In the genomic region with DNA sequence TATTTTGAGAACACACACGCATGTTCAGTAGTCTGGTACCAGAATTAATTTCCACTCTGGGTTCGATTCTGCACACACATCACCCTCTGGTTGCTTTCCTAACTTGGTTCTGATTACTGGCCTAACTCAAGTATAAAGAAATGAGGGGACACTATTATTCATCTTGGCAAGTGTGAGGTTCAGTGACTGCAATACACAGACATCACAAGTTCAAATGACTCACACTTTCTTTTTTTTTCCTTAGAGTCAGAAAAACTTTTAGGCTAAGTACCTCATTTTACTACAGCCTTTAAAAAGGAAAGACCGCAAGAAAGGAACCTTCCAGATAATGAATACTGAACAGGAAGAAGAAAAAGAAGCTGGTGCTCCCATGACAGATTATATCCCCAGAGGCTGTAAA, we compare ENCODE assay signal across 11 cellular contexts. TPM values are rescaled to one million over a fixed set of nuclear protein-coding genes. Genes with fewer than 3 reads are reported as not detected.
DNase-seq lines count a peak whose midpoint lies in the region; ATAC-seq and TF ChIP-seq lines count a peak whose summit lies in the region.
"Had no signal": no experiment of that assay in that cellular context is flagged by ENCODE, and none has a peak within 500 bp of the region (broad histone marks: within the 10 kb centered on the region; RNA-seq: fewer than 3 reads in every experiment).

No MANE protein-coding gene starts in this region.

- no peaks in the 10 kb centered on the region for H3K27me3 ChIP-seq in IMR-90 (ENCODE audit: control insufficient read depth, insufficient read depth, low read length)

- intact Hi-C loops in IMR-90 (cut with micrococcal nuclease) = loop anchor here (5.0 kb wide), 1 partner anchor 137 kb away; no protein-coding TSS in a partner anchor
- intact Hi-C loops in activated T-helper 2 cell treated with anti-CD3 and anti-CD28 coated beads, Interferon-gamma antibody, Interleukin-2, Interleukin-4, amounts not matched to agents 10 μg/mL and 5 μg/mL and 100 μg/mL, durations not matched to agents 14 hours and 24 hours and 36 hours (cut with micrococcal nuclease) = no loop called here

- H3K27me3 Mint-ChIP-seq in activated T-helper 2 cell treated with anti-CD3 and anti-CD28 coated beads, Interferon-gamma antibody, Interleukin-2, Interleukin-4, amounts not matched to agents 10 μg/mL and 5 μg/mL and 100 μg/mL, durations not matched to agents 14 hours and 24 hours and 36 hours (ENCODE audit: low read depth) = no peaks in the 10 kb centered on the region
- no peaks in the 10 kb centered on the region for H3K27me3 Mint-ChIP-seq in stimulated activated naive B cell treated with anti-CD40 and anti-IgM and Interleukin-4, amounts not matched to agents 10 μg/mL and 1 μg/mL and 100 μg/mL, for 72 hours
- peaks cover 0 to 4% of the 10 kb centered on the region in 2 donors for H3K27me3 Mint-ChIP-seq in T-cell
- H3K27me3 Mint-ChIP-seq: activated naive CD4-positive, alpha-beta T cell treated with anti-CD3 and anti-CD28 coated beads, Interleukin-2, amount 50 U/mL, for 24 hours had no signal

- H2BK15ac ChIP-seq in IMR-90 (ENCODE audit: low read depth, low read length) = peak overlapping the region; percentile 49; the same call in 1 of the 3 replicates

- peaks cover 18% of the 10 kb centered on the region for H3K36me3 ChIP-seq in IMR-90 (ENCODE audit: control insufficient read depth, insufficient read depth, low read length)

- no peak overlapping the region for H4K5ac ChIP-seq in IMR-90 (ENCODE audit: low read depth, low read length)

- H3K36me3 Mint-ChIP-seq in activated T-helper 2 cell treated with anti-CD3 and anti-CD28 coated beads, Interferon-gamma antibody, Interleukin-2, Interleukin-4, amounts not matched to agents 10 μg/mL and 5 μg/mL and 100 μg/mL, durations not matched to agents 14 hours and 24 hours and 36 hours (ENCODE audit: low read depth) = peaks cover 45% of the 10 kb centered on the region
- H3K36me3 Mint-ChIP-seq in stimulated activated naive B cell treated with anti-CD40 and anti-IgM and Interleukin-4, amounts not matched to agents 10 μg/mL and 1 μg/mL and 100 μg/mL, for 72 hours = peaks cover 54 to 76% of the 10 kb centered on the region in 2 donors
- H3K36me3 Mint-ChIP-seq in T-cell = no peaks in the 10 kb centered on the region
- H3K36me3 Mint-ChIP-seq: activated naive CD4-positive, alpha-beta T cell treated with anti-CD3 and anti-CD28 coated beads, Interleukin-2, amount 50 U/mL, for 24 hours; naive thymus-derived CD8-positive, alpha-beta T cell had no signal

- H4K20me1 ChIP-seq in IMR-90 (ENCODE audit: insufficient read depth, low read length) = no peaks in the 10 kb centered on the region

- peak overlapping the region; percentile 69; the same call in 1 of the 2 replicates for H3K4ac ChIP-seq in IMR-90 (ENCODE audit: low read depth, low read length)

- no peak overlapping the region for H2AK9ac ChIP-seq in IMR-90 (replicated peaks; ENCODE audit: low read depth, low read length, poor library complexity)

- no peak overlapping the region for H2AFZ ChIP-seq in IMR-90 (replicated peaks; ENCODE audit: low read length, poor library complexity)

- H3K27ac ChIP-seq in IMR-90 (ENCODE audit: insufficient read depth, low read length) = no peak overlapping the region

- DNase-seq in IMR-90 (peak; percentile 86), foreskin melanocyte (peak; percentile 69), T-cell (no peak)
- no peak for DNase-seq in activated T-helper 2 cell treated with anti-CD3 and anti-CD28 coated beads, Interferon-gamma antibody, Interleukin-2, Interleukin-4, amounts not matched to agents 10 μg/mL and 5 μg/mL and 100 μg/mL, durations not matched to agents 14 hours and 24 hours and 36 hours (ENCODE audit: low spot score)
- no peak for DNase-seq in stimulated activated naive B cell treated with anti-CD40 and anti-IgM and Interleukin-4, amounts not matched to agents 10 μg/mL and 1 μg/mL and 100 μg/mL, for 72 hours
- DNase-seq: naive thymus-derived CD8-positive, alpha-beta T cell; stimulated activated naive CD4-positive, alpha-beta T cell had no signal

- CTCF ChIA-PET in IMR-90 (lab: Yijun Ruan, JAX) = no interaction called here
- CTCF ChIA-PET in T-cell (lab: Charles Lee) = interaction anchor here in 1 of 2 donors (1.0 kb wide), 1 partner anchor 60 kb away, joined by 3 read pairs; no protein-coding TSS in a partner anchor

- no peak for TF ChIP-seq CTCF in IMR-90 (conservative IDR thresholded peaks at IDR 0.05; ENCODE audit: low read depth, low read length)

- BruUV-seq in IMR-90 (replicated peaks; lab: Mats Ljungman, UMichigan) = no TSS peak

- peak overlapping the region; percentile 52; the same call in 1 of the 2 replicates for H2AK5ac ChIP-seq in IMR-90 (ENCODE audit: low read depth, low read length)

- dilution Hi-C loops in IMR-90 (cut with HindIII; ENCODE audit: low sequenced_read_pairs, unreplicated experiment) = no loop called here

- H2BK20ac ChIP-seq in IMR-90 (ENCODE audit: low read depth, low read length) = peak overlapping the region; percentile 30; the same call in 1 of the 2 replicates

- no peak overlapping the region for H3K4me3 Mint-ChIP-seq in activated T-helper 2 cell treated with anti-CD3 and anti-CD28 coated beads, Interferon-gamma antibody, Interleukin-2, Interleukin-4, amounts not matched to agents 10 μg/mL and 5 μg/mL and 100 μg/mL, durations not matched to agents 14 hours and 24 hours and 36 hours (ENCODE audit: low read depth)
- peak overlapping the region; percentile 7 to 33 for H3K4me3 Mint-ChIP-seq in stimulated activated naive B cell treated with anti-CD40 and anti-IgM and Interleukin-4, amounts not matched to agents 10 μg/mL and 1 μg/mL and 100 μg/mL, for 72 hours
- H3K4me3 Mint-ChIP-seq in T-cell = no peak overlapping the region
- H3K4me3 Mint-ChIP-seq: activated naive CD4-positive, alpha-beta T cell treated with anti-CD3 and anti-CD28 coated beads, Interleukin-2, amount 50 U/mL, for 24 hours; naive thymus-derived CD8-positive, alpha-beta T cell had no signal

- H4K91ac ChIP-seq in IMR-90 (ENCODE audit: insufficient read depth, low read depth, low read length) = no peak overlapping the region

- ATAC-seq in IMR-90 (ENCODE audit: low read depth) (peak; percentile 47), GM21381 (IDR thresholded peaks at IDR 0.05; ENCODE audit: unreplicated experiment) (no peak), GM18868 (IDR thresholded peaks at IDR 0.05; ENCODE audit: unreplicated experiment) (no peak), T-cell (replicated peaks in 1 of 4) (no peak), HG02885 (IDR thresholded peaks at IDR 0.05; ENCODE audit: poor library complexity, unreplicated experiment) (no peak)
- ATAC-seq in stimulated activated naive B cell treated with anti-CD40 and anti-IgM and Interleukin-4, amounts not matched to agents 10 μg/mL and 1 μg/mL and 100 μg/mL, for 72 hours (replicated peaks) = peak; percentile 50 to 64
- ATAC-seq: naive thymus-derived CD8-positive, alpha-beta T cell had no signal

- no peaks in the 10 kb centered on the region for H3K9me3 Mint-ChIP-seq in activated T-helper 2 cell treated with anti-CD3 and anti-CD28 coated beads, Interferon-gamma antibody, Interleukin-2, Interleukin-4, amounts not matched to agents 10 μg/mL and 5 μg/mL and 100 μg/mL, durations not matched to agents 14 hours and 24 hours and 36 hours
- peaks cover 2 to 6% of the 10 kb centered on the region in 2 donors for H3K9me3 Mint-ChIP-seq in stimulated activated naive B cell treated with anti-CD40 and anti-IgM and Interleukin-4, amounts not matched to agents 10 μg/mL and 1 μg/mL and 100 μg/mL, for 72 hours
- no peaks in the 10 kb centered on the region for H3K9me3 Mint-ChIP-seq in T-cell
- H3K9me3 Mint-ChIP-seq: activated naive CD4-positive, alpha-beta T cell treated with anti-CD3 and anti-CD28 coated beads, Interleukin-2, amount 50 U/mL, for 24 hours had no signal

- in situ Hi-C loops in IMR-90 (cut with MboI; ENCODE audit: low sequenced_read_pairs) = no loop called here

- no peak for TF ChIP-seq POLR2A in IMR-90 (IDR thresholded peaks at IDR 0.05; ENCODE audit: low read depth, low read length)

- H3K4me1 Mint-ChIP-seq in activated T-helper 2 cell treated with anti-CD3 and anti-CD28 coated beads, Interferon-gamma antibody, Interleukin-2, Interleukin-4, amounts not matched to agents 10 μg/mL and 5 μg/mL and 100 μg/mL, durations not matched to agents 14 hours and 24 hours and 36 hours (ENCODE audit: low read depth) = peaks cover 11% of the 10 kb centered on the region
- H3K4me1 Mint-ChIP-seq in stimulated activated naive B cell treated with anti-CD40 and anti-IgM and Interleukin-4, amounts not matched to agents 10 μg/mL and 1 μg/mL and 100 μg/mL, for 72 hours = peaks cover 15 to 25% of the 10 kb centered on the region in 2 donors
- H3K4me1 Mint-ChIP-seq in T-cell = no peaks in the 10 kb centered on the region

- peaks cover 7 to 33% of the 10 kb centered on the region in 2 experiments; a peak in 3 of 4 replicates for H3K79me1 ChIP-seq in IMR-90 (ENCODE audit: low read depth in 1 of 2, low read length in 2 of 2)

- POLR2A ChIA-PET in IMR-90 (lab: Charles Lee; ENCODE audit: unreplicated experiment) (no interaction called here), T-cell (lab: Charles Lee) (no interaction called here)

- TF ChIP-seq RAD21 in IMR-90 (IDR thresholded peaks at IDR 0.05; ENCODE audit: low read length) = no peak

- no peak overlapping the region for H3K56ac ChIP-seq in IMR-90 (ENCODE audit: extremely low read depth, insufficient read depth, low read length)

- peak overlapping the region; percentile 60; the same call in 1 of the 2 replicates for H2BK120ac ChIP-seq in IMR-90 (ENCODE audit: low read depth, low read length)

- no peaks in the 10 kb centered on the region for H3K9me3 ChIP-seq in IMR-90 (ENCODE audit: control insufficient read depth, insufficient read depth, low read length)

- no peak overlapping the region for H3K4me2 ChIP-seq in IMR-90 (ENCODE audit: low read depth, low read length)

- H3K23ac ChIP-seq in IMR-90 (ENCODE audit: low read depth, low read length) = no peak overlapping the region

- peak overlapping the region; percentile 49; the same call in 1 of the 2 replicates for H3K18ac ChIP-seq in IMR-90 (ENCODE audit: low read depth, low read length)

- H2BK5ac ChIP-seq in IMR-90 (ENCODE audit: low read depth, low read length, poor library complexity, severe bottlenecking) = peak overlapping the region; percentile 61

- peak overlapping the region; percentile 24 for H3K14ac ChIP-seq in IMR-90 (replicated peaks; ENCODE audit: low read depth, low read length)

- H3K9ac ChIP-seq in IMR-90 (ENCODE audit: low read depth, low read length) = no peak overlapping the region

- no peak overlapping the region for H3K4me3 ChIP-seq in IMR-90 (ENCODE audit: insufficient read depth, low read depth, low read length)

- H3K9me1 ChIP-seq in IMR-90 (ENCODE audit: insufficient read depth, low read length) = peaks cover 16% of the 10 kb centered on the region

- peak overlapping the region in 1 of 2 experiments; percentile 29; a peak in 1 of 4 replicates for H4K8ac ChIP-seq in IMR-90 (ENCODE audit: low read depth in 2 of 2, low read length in 2 of 2)

- no CpG with 5 or more reads among the region's 3 CpGs for WGBS in IMR-90 (ENCODE audit: extremely low coverage in 2 of 2, insufficient read length in 1 of 2), 2 experiments

- H3K4me1 ChIP-seq in IMR-90 (ENCODE audit: control insufficient read depth, insufficient read depth, low read length) = peaks cover 29% of the 10 kb centered on the region

- peak overlapping the region; percentile 75 for H3K27ac Mint-ChIP-seq in activated T-helper 2 cell treated with anti-CD3 and anti-CD28 coated beads, Interferon-gamma antibody, Interleukin-2, Interleukin-4, amounts not matched to agents 10 μg/mL and 5 μg/mL and 100 μg/mL, durations not matched to agents 14 hours and 24 hours and 36 hours
- peak overlapping the region; percentile 90 for H3K27ac Mint-ChIP-seq in stimulated activated naive B cell treated with anti-CD40 and anti-IgM and Interleukin-4, amounts not matched to agents 10 μg/mL and 1 μg/mL and 100 μg/mL, for 72 hours
- no peak overlapping the region for H3K27ac Mint-ChIP-seq in T-cell
- H3K27ac Mint-ChIP-seq: activated naive CD4-positive, alpha-beta T cell treated with anti-CD3 and anti-CD28 coated beads, Interleukin-2, amount 50 U/mL, for 24 hours had no signal

RNA-seq across cellular contexts. Expression of a gene that starts 37.3 kb away (rescaled TPM):
- total RNA-seq in IMR-90 (2012; rRNA removed) = not detected in 2 replicates
- polyA plus RNA-seq in IMR-90 (2012; rRNA removed) = not detected in 2 replicates
- polyA plus RNA-seq in IMR-90 (2012; cell fraction: cytosol; rRNA removed) = not detected in 2 replicates
- polyA plus RNA-seq in IMR-90 (2012; cell fraction: nucleus; rRNA removed; ENCODE audit: low replicate concordance) = not detected in 2 replicates
- total RNA-seq in activated T-helper 2 cell treated with anti-CD3 and anti-CD28 coated beads, Interferon-gamma antibody, Interleukin-2, Interleukin-4, amounts not matched to agents 10 μg/mL and 5 μg/mL and 100 μg/mL, durations not matched to agents 14 hours and 24 hours and 36 hours = not detected in 2 replicates
- total RNA-seq in T-cell = not detected
- total RNA-seq: naive thymus-derived CD8-positive, alpha-beta T cell had no signal
- polyA plus RNA-seq: naive thymus-derived CD8-positive, alpha-beta T cell had no signal

Comparison
In these comparisons a context has a peak if more than half of its experiments do, and no peak if none do; other contexts are left out.
1. ATAC-seq: peak in IMR-90 (single experiment) and stimulated activated naive B cell treated with anti-CD40 and anti-IgM and Interleukin-4, amounts not matched to agents 10 μg/mL and 1 μg/mL and 100 μg/mL, for 72 hours (2 of 2); none in GM21381 (single experiment), GM18868 (single experiment), T-cell (0 of 4) and HG02885 (single experiment).
2. DNase-seq: peak in IMR-90 (single experiment) and foreskin melanocyte (single experiment); none in activated T-helper 2 cell treated with anti-CD3 and anti-CD28 coated beads, Interferon-gamma antibody, Interleukin-2, Interleukin-4, amounts not matched to agents 10 μg/mL and 5 μg/mL and 100 μg/mL, durations not matched to agents 14 hours and 24 hours and 36 hours (single experiment), stimulated activated naive B cell treated with anti-CD40 and anti-IgM and Interleukin-4, amounts not matched to agents 10 μg/mL and 1 μg/mL and 100 μg/mL, for 72 hours (single experiment) and T-cell (0 of 34).
3. H3K27ac Mint-ChIP-seq: peak in activated T-helper 2 cell treated with anti-CD3 and anti-CD28 coated beads, Interferon-gamma antibody, Interleukin-2, Interleukin-4, amounts not matched to agents 10 μg/mL and 5 μg/mL and 100 μg/mL, durations not matched to agents 14 hours and 24 hours and 36 hours (single experiment) and stimulated activated naive B cell treated with anti-CD40 and anti-IgM and Interleukin-4, amounts not matched to agents 10 μg/mL and 1 μg/mL and 100 μg/mL, for 72 hours (single experiment); none in T-cell (0 of 2).
4. H3K4me3 Mint-ChIP-seq: peak in stimulated activated naive B cell treated with anti-CD40 and anti-IgM and Interleukin-4, amounts not matched to agents 10 μg/mL and 1 μg/mL and 100 μg/mL, for 72 hours (2 of 2); none in activated T-helper 2 cell treated with anti-CD3 and anti-CD28 coated beads, Interferon-gamma antibody, Interleukin-2, Interleukin-4, amounts not matched to agents 10 μg/mL and 5 μg/mL and 100 μg/mL, durations not matched to agents 14 hours and 24 hours and 36 hours (single experiment) and T-cell (0 of 3).